11 cellular contexts compared by ENCODE assay signal in genomic region chr10:5710854-5711253, GRCh38. TPM values are rescaled to one million over a fixed set of nuclear protein-coding genes. Genes with fewer than 3 reads are reported as not detected.
A peak's percentile ranks its signal among the peaks of the same experiment; 100 is the strongest.
DNase-seq lines count a peak whose midpoint lies in the region; ATAC-seq, FAIRE-seq and TF ChIP-seq lines count a peak whose summit lies in the region.
"Had no signal": no experiment of that assay in that cellular context is flagged by ENCODE, and none has a peak within 500 bp of the region (broad histone marks: within the 10 kb centered on the region; RNA-seq: fewer than 3 reads in every experiment).

No MANE protein-coding gene starts in this region.

- 48 to 59% (median 54%) methylated on average over 1 of the region's 1 CpG for WGBS in heart left ventricle, 4 donors
- WGBS in upper lobe of left lung, 2 donors, result 22 to 28% methylated on average over 1 of the region's 1 CpG

- intact Hi-C loops in heart left ventricle (cut with DNase I) (no loop called here), Right ventricle myocardium inferior (cut with DNase I) (no loop called here), kidney (cut with DNase I) (no loop called here)

- DNase-seq in heart left ventricle, result no peak
- no peak for DNase-seq in Right ventricle myocardium inferior (ENCODE audit: missing footprints)
- DNase-seq in kidney, result no peak
- DNase-seq in upper lobe of left lung, result no peak
- DNase-seq in stimulated activated CD4-positive, alpha-beta T cell treated with anti-CD3 and anti-CD28 coated beads, Interleukin-1b, Interleukin-23, amount 100 ng/mL, for 48 hours, result no peak
- no peak for DNase-seq in DMS79 treated with DMSO at 0.1 percent for 48 hours (lab: John Stamatoyannopoulos, UW)
- DNase-seq in EL, result no peak
- DNase-seq: activated gamma-delta T cell treated with Interleukin-2 at 50 U/mL for 16 hours, NCI-H1436 treated with DMSO at 0.1 percent for 48 hours had no signal

- TF ChIP-seq CTCF in heart left ventricle (IDR thresholded peaks at IDR 0.05), result no peak
- no peak for TF ChIP-seq CTCF in kidney (IDR thresholded peaks at IDR 0.05; ENCODE audit: borderline replicate concordance, extremely low read depth, insufficient read depth)
- no peak for TF ChIP-seq CTCF in upper lobe of left lung (IDR thresholded peaks at IDR 0.05)

- no peaks in the 10 kb centered on the region for H3K27me3 ChIP-seq in heart left ventricle
- no peaks in the 10 kb centered on the region for H3K27me3 ChIP-seq in upper lobe of left lung

- H3K4me1 ChIP-seq in heart left ventricle (peaks cover 0 to 32% (median 14%) of the 10 kb centered on the region in 12 donors), kidney (ENCODE audit: control insufficient read depth in 1 of 2, insufficient read depth in 1 of 2, low read depth in 1 of 2, low read length in 2 of 2) (no peaks in the 10 kb centered on the region), upper lobe of left lung (peaks cover 0 to 16% (median 11%) of the 10 kb centered on the region in 4 donors)

- H3K36me3 ChIP-seq in heart left ventricle, result no peaks in the 10 kb centered on the region
- H3K36me3 ChIP-seq in kidney (ENCODE audit: control insufficient read depth in 1 of 2, insufficient read depth in 2 of 2, low read length in 2 of 2), result no peaks in the 10 kb centered on the region
- no peaks in the 10 kb centered on the region for H3K36me3 ChIP-seq in upper lobe of left lung

- H3K9me3 ChIP-seq in heart left ventricle, result no peaks in the 10 kb centered on the region
- H3K9me3 ChIP-seq in kidney (ENCODE audit: control insufficient read depth in 1 of 2, low read length in 2 of 2), result no peaks in the 10 kb centered on the region
- H3K9me3 ChIP-seq in upper lobe of left lung, result no peaks in the 10 kb centered on the region

- FAIRE-seq in TTC549 (lab: Jason Lieb, UNC) (peak; percentile 45), kidney (lab: Jason Lieb, UNC) (peak; percentile 87)

- no peak for ATAC-seq in heart left ventricle
- no peak for ATAC-seq in Right ventricle myocardium inferior
- no peak for ATAC-seq in upper lobe of left lung (ENCODE audit: low FRiP score in 2 of 2)

- TF ChIP-seq POLR2A in heart left ventricle (IDR thresholded peaks at IDR 0.05) (no peak), upper lobe of left lung (IDR thresholded peaks at IDR 0.05) (no peak)

- no peak overlapping the region for H3K9ac ChIP-seq in kidney (ENCODE audit: low read length in 2 of 2)

- peak overlapping the region in 9 of 12 donors; percentile 3 to 48 (median 28) for H3K4me3 ChIP-seq in heart left ventricle
- peak overlapping the region in 1 of 2 donors; percentile 53 for H3K4me3 ChIP-seq in kidney (ENCODE audit: low read length in 2 of 2)
- H3K4me3 ChIP-seq in upper lobe of left lung, result peak overlapping the region in 3 of 4 donors; percentile 7 to 29 (median 9)

- TF ChIP-seq EP300 in upper lobe of left lung (IDR thresholded peaks at IDR 0.05), result no peak

- H3K27ac ChIP-seq in heart left ventricle (peak overlapping the region in 8 of 12 donors; percentile 6 to 56 (median 26)), kidney (ENCODE audit: low read depth in 2 of 2, low read length in 2 of 2) (no peak overlapping the region), upper lobe of left lung (peak overlapping the region in 2 of 4 donors; percentile 42 to 53)
- H3K27ac ChIP-seq: C4-2B had no signal

RNA-seq across cellular contexts. Expression of gene TASOR2, which starts 26.2 kb away (rescaled TPM):
- total RNA-seq in heart left ventricle, result 10 to 100 TPM; 28.7 to 47.2 (median 35.5) TPM
- polyA plus RNA-seq in heart left ventricle, result 10 to 100 TPM in 1 of 2 donors, 1 to 10 TPM in 1; 9.6 to 16.9 TPM
- total RNA-seq in Right ventricle myocardium inferior, result 36.7 TPM
- 58.8 TPM for total RNA-seq in kidney
- 3.9 TPM for polyA plus RNA-seq in kidney (ENCODE audit: insufficient read depth, low read depth, low replicate concordance)
- total RNA-seq in upper lobe of left lung, result 100 to 1,000 TPM in 2 of 6 donors, 10 to 100 TPM in 4; 26.2 to 124 (median 65.3) TPM

RNA-seq across cellular contexts. Expression of gene ASB13, which starts 44.5 kb away (rescaled TPM):
- total RNA-seq in heart left ventricle (10 to 100 TPM; 12.0 to 18.6 (median 13.3) TPM), Right ventricle myocardium inferior (15.4 TPM), kidney (47.7 TPM), upper lobe of left lung (10 to 100 TPM in 5 of 6 donors, 1 to 10 TPM in 1; 6.3 to 32.5 (median 18.2) TPM)
- polyA plus RNA-seq in heart left ventricle (10 to 100 TPM in 1 of 2 donors, 1 to 10 TPM in 1; 9.9 to 11.2 TPM), kidney (ENCODE audit: insufficient read depth, low read depth, low replicate concordance) (95.1 TPM)

Comparison
In these comparisons a context has a peak if more than half of its experiments do, and no peak if none do; other contexts are left out.
1. H3K27ac ChIP-seq: peak in heart left ventricle (8 of 12); none in kidney (0 of 2).